ENCODE assay signal across 7 cellular contexts in the genomic region with DNA sequence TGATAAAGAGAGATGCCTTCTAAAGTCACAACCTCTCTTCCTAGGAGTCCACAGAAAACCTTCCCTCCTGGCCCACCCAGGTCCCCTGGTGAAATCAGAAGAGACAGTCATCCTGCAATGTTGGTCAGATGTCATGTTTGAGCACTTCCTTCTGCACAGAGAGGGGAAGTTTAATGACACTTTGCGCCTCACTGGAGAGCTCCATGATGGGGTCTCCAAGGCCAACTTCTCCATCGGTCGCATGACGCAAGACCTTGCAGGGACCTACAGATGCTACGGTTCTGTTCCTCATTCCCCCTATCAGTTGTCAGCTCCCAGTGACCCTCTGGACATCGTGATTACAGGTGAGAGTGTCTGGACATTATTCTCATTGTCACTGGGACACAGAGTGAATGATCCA. TPM values are rescaled to one million over a fixed set of nuclear protein-coding genes. Genes with fewer than 3 reads are reported as not detected.
"Had no signal": no experiment of that assay in that cellular context is flagged by ENCODE, and none has a peak within 500 bp of the region (broad histone marks: within the 10 kb centered on the region; RNA-seq: fewer than 3 reads in every experiment).

No MANE protein-coding gene starts in this region.

RNA-seq across cellular contexts. Expression of a gene that starts 15.3 kb away (rescaled TPM):
- total RNA-seq: activated CD4-positive, alpha-beta memory T cell treated with anti-CD3 and anti-CD28 coated beads, Interleukin-2, amount 10 ng/mL, durations not matched to agents 7 days and 5 days; bronchial epithelial cell; LHCN-M2; RPMI7951; SJCRH30; T-helper 1 cell treated with Interleukin-12 subunit alpha and Interleukin-12 subunit beta and Interleukin-4 antibody, amounts not matched to agents 30 ng/mL and 1 ng/mL, for 36 hours; T-helper 2 cell treated with Interferon-gamma antibody and Interleukin-4, amounts not matched to agents 100 ng/mL and 5 ng/mL, for 36 hours had no signal

RNA-seq across cellular contexts. Expression of a gene that starts 18.6 kb away (rescaled TPM):
- total RNA-seq: activated CD4-positive, alpha-beta memory T cell treated with anti-CD3 and anti-CD28 coated beads, Interleukin-2, amount 10 ng/mL, durations not matched to agents 7 days and 5 days; bronchial epithelial cell; LHCN-M2; RPMI7951; SJCRH30; T-helper 1 cell treated with Interleukin-12 subunit alpha and Interleukin-12 subunit beta and Interleukin-4 antibody, amounts not matched to agents 30 ng/mL and 1 ng/mL, for 36 hours; T-helper 2 cell treated with Interferon-gamma antibody and Interleukin-4, amounts not matched to agents 100 ng/mL and 5 ng/mL, for 36 hours had no signal

RNA-seq across cellular contexts. Expression of a gene that starts 28.1 kb away (rescaled TPM):
- total RNA-seq: bronchial epithelial cell; LHCN-M2; RPMI7951; SJCRH30; T-helper 1 cell treated with Interleukin-12 subunit alpha and Interleukin-12 subunit beta and Interleukin-4 antibody, amounts not matched to agents 30 ng/mL and 1 ng/mL, for 36 hours; T-helper 2 cell treated with Interferon-gamma antibody and Interleukin-4, amounts not matched to agents 100 ng/mL and 5 ng/mL, for 36 hours had no signal

RNA-seq across cellular contexts. Expression of a gene that starts 44.3 kb away (rescaled TPM):
- total RNA-seq: activated CD4-positive, alpha-beta memory T cell treated with anti-CD3 and anti-CD28 coated beads, Interleukin-2, amount 10 ng/mL, durations not matched to agents 7 days and 5 days; bronchial epithelial cell; LHCN-M2; RPMI7951; SJCRH30; T-helper 1 cell treated with Interleukin-12 subunit alpha and Interleukin-12 subunit beta and Interleukin-4 antibody, amounts not matched to agents 30 ng/mL and 1 ng/mL, for 36 hours; T-helper 2 cell treated with Interferon-gamma antibody and Interleukin-4, amounts not matched to agents 100 ng/mL and 5 ng/mL, for 36 hours had no signal

RNA-seq across cellular contexts. Expression of a gene that starts 49.8 kb away (rescaled TPM):
- total RNA-seq: activated CD4-positive, alpha-beta memory T cell treated with anti-CD3 and anti-CD28 coated beads, Interleukin-2, amount 10 ng/mL, durations not matched to agents 7 days and 5 days; bronchial epithelial cell; LHCN-M2; RPMI7951; SJCRH30; T-helper 1 cell treated with Interleukin-12 subunit alpha and Interleukin-12 subunit beta and Interleukin-4 antibody, amounts not matched to agents 30 ng/mL and 1 ng/mL, for 36 hours had no signal
